In genomic region chr21:23853796-23854379, GRCh38 we compare ENCODE assay signal across 8 cellular contexts.
DNase-seq lines count a peak whose midpoint lies in the region; ATAC-seq and TF ChIP-seq lines count a peak whose summit lies in the region.
"Had no signal": no experiment of that assay in that cellular context is flagged by ENCODE, and none has a peak within 500 bp of the region (broad histone marks: within the 10 kb centered on the region; RNA-seq: fewer than 3 reads in every experiment).

No MANE protein-coding gene starts in this region.

- no peak overlapping the region for H3K27ac ChIP-seq in body of pancreas
- H3K27ac ChIP-seq: SJCRH30 had no signal

- intact Hi-C loops in body of pancreas (cut with DNase I), result no loop called here

- 12 to 13% methylated on average over 1 of the region's 1 CpG for WGBS in body of pancreas, 2 donors

- no peaks in the 10 kb centered on the region for H3K9me3 ChIP-seq in body of pancreas
- H3K9me3 ChIP-seq: SJCRH30 had no signal

- H3K27me3 ChIP-seq in H7 (ENCODE audit: control insufficient read depth, insufficient read depth, low read length), result no peaks in the 10 kb centered on the region
- H3K27me3 ChIP-seq in body of pancreas, result no peaks in the 10 kb centered on the region
- H3K27me3 ChIP-seq: SJCRH30 had no signal

- H3K36me3 ChIP-seq in H7 (replicated peaks; ENCODE audit: control insufficient read depth, insufficient read depth, low read length) (no peaks in the 10 kb centered on the region), body of pancreas (replicated peaks in 1 of 2; ENCODE audit: insufficient read depth in 1 of 2, low read depth in 2 of 2) (no peaks in the 10 kb centered on the region)
- H3K36me3 ChIP-seq: SJCRH30 had no signal

- TF ChIP-seq POLR2A in body of pancreas (IDR thresholded peaks at IDR 0.05), result no peak

- TF ChIP-seq CTCF in GM12864 (IDR thresholded peaks at IDR 0.05; ENCODE audit: low read depth, low read length, missing control alignments) (peak; percentile 22), body of pancreas (IDR thresholded peaks at IDR 0.05) (peak in 6 of 7 experiments; percentile 29 to 60 (median 53))

- peak; percentile 59 for ATAC-seq in body of pancreas
- ATAC-seq in GM19455 (IDR thresholded peaks at IDR 0.05; ENCODE audit: unreplicated experiment), result no peak

- H3K4me3 ChIP-seq in GM12864 (ENCODE audit: low read depth, low read length) (no peak overlapping the region), H7 (ENCODE audit: insufficient read depth, low read depth, low read length) (no peak overlapping the region), body of pancreas (no peak overlapping the region)
- H3K4me3 ChIP-seq: SJCRH30 had no signal

- DNase-seq in GM12864 (ENCODE audit: low read depth), result no peak
- peak; percentile 5 for DNase-seq in H7
- peak; percentile 48 for DNase-seq in NCI-H345 treated with DMSO at 0.1 percent for 48 hours (lab: John Stamatoyannopoulos, UW; ENCODE audit: unreplicated experiment)
- peak in 1 of 4 donors; percentile 13 for DNase-seq in body of pancreas
- DNase-seq in mucosa of gallbladder (ENCODE audit: low spot score), result peak; percentile 16
- DNase-seq in 8988T, result no peak

- H3K4me1 ChIP-seq in body of pancreas, result no peaks in the 10 kb centered on the region
- H3K4me1 ChIP-seq: SJCRH30 had no signal

Comparison
In these comparisons a context has a peak if more than half of its experiments do, and no peak if none do; other contexts are left out.
1. DNase-seq: peak in H7 (single experiment), NCI-H345 treated with DMSO at 0.1 percent for 48 hours (single experiment) and mucosa of gallbladder (single experiment); none in GM12864 (single experiment) and 8988T (single experiment).